27 cellular contexts compared by ENCODE assay signal in genomic region chr12:54035561-54036377, GRCh38. TPM values are rescaled to one million over a fixed set of nuclear protein-coding genes. Genes with fewer than 3 reads are reported as not detected.
DNase-seq lines count a peak whose midpoint lies in the region; ATAC-seq and TF ChIP-seq lines count a peak whose summit lies in the region.
"Had no signal": no experiment of that assay in that cellular context is flagged by ENCODE, and none has a peak within 500 bp of the region (broad histone marks: within the 10 kb centered on the region; RNA-seq: fewer than 3 reads in every experiment).

No MANE protein-coding gene starts in this region.

- H3K18ac ChIP-seq in mesenchymal stem cell (ENCODE audit: low read depth in 1 of 2, low read length in 2 of 2): no peak overlapping the region

- peaks cover 21% of the 10 kb centered on the region for H3K4me1 ChIP-seq in HUES6 (ENCODE audit: control insufficient read depth, insufficient read depth, low read length)
- peaks cover 97% of the 10 kb centered on the region for H3K4me1 ChIP-seq in Panc1 (ENCODE audit: control insufficient read depth, insufficient read depth, low read length)
- H3K4me1 ChIP-seq in mesenchymal stem cell (ENCODE audit: control insufficient read depth, insufficient read depth, low read depth, low read length): peaks cover 50% of the 10 kb centered on the region
- peaks cover 0 to 95% (median 23%) of the 10 kb centered on the region in 4 donors for H3K4me1 ChIP-seq in tibial nerve

- no peak overlapping the region for H2BK5ac ChIP-seq in mesenchymal stem cell (ENCODE audit: low read depth, low read length, poor library complexity, severe bottlenecking)

- POLR2A ChIA-PET in Panc1 (lab: Charles Lee): no interaction called here

- no peak overlapping the region for H4K91ac ChIP-seq in mesenchymal stem cell (ENCODE audit: low read length)

- no peak overlapping the region for H2AFZ ChIP-seq in mesenchymal stem cell (ENCODE audit: low read depth, low read length)

- H4K8ac ChIP-seq in mesenchymal stem cell (ENCODE audit: low read length): no peak overlapping the region

- 65% methylated on average over 6 of the region's 6 CpGs for WGBS in mesenchymal stem cell
- 49 to 64% methylated on average over 6 of the region's 6 CpGs for WGBS in tibial nerve, 2 donors

- ATAC-seq in Panc1 (no peak), HG02759 (IDR thresholded peaks at IDR 0.05; ENCODE audit: unreplicated experiment) (no peak), GM21619 (IDR thresholded peaks at IDR 0.05; ENCODE audit: unreplicated experiment) (no peak)
- ATAC-seq: activated CD4-positive, CD25-positive, alpha-beta regulatory T cell treated with anti-CD3 and anti-CD28 coated beads, Interleukin-2, amount 50 U/mL, for 24 hours; activated T-cell treated with anti-CD3 and anti-CD28 coated beads, Interleukin-2, amount 50 U/mL, for 72 hours; effector memory CD8-positive, alpha-beta T cell; naive thymus-derived CD8-positive, alpha-beta T cell; T-helper 17 cell had no signal

- H3K36me3 ChIP-seq in HUES6 (ENCODE audit: control insufficient read depth, insufficient read depth, low read length) (no peaks in the 10 kb centered on the region), Panc1 (ENCODE audit: control insufficient read depth, insufficient read depth, low read length) (no peaks in the 10 kb centered on the region), mesenchymal stem cell (ENCODE audit: control insufficient read depth in 1 of 2, insufficient read depth in 2 of 2, low read depth in 1 of 2, low read length in 2 of 2) (peaks cover 0 to 21% of the 10 kb centered on the region in 2 experiments), tibial nerve (no peaks in the 10 kb centered on the region)
- H3K36me3 ChIP-seq: BLaER1, ovary had no signal

- H3K23ac ChIP-seq in mesenchymal stem cell (ENCODE audit: low read length in 2 of 2): no peak overlapping the region

- no peak overlapping the region for H3K4ac ChIP-seq in mesenchymal stem cell (ENCODE audit: low read depth in 1 of 2, low read length in 2 of 2)

- H3K79me1 ChIP-seq in mesenchymal stem cell (replicated peaks; ENCODE audit: low read length, poor library complexity, severe bottlenecking): peaks cover 36% of the 10 kb centered on the region

- no peak overlapping the region for H2BK120ac ChIP-seq in mesenchymal stem cell (ENCODE audit: low read depth, low read length)

- H2BK12ac ChIP-seq in mesenchymal stem cell (ENCODE audit: low read length in 2 of 2): no peak overlapping the region

- peak overlapping the region; percentile 35 for H2AK5ac ChIP-seq in mesenchymal stem cell (ENCODE audit: low read length, severe bottlenecking)

- intact Hi-C loops in Panc1 (cut with micrococcal nuclease; ENCODE audit: unreplicated experiment): no loop called here

- no peak for TF ChIP-seq EP300 in tibial nerve (IDR thresholded peaks at IDR 0.05)

- peak overlapping the region; percentile 65 for H3K9ac ChIP-seq in HUES6 (ENCODE audit: low read length)
- peak overlapping the region; percentile 96 for H3K9ac ChIP-seq in mesenchymal stem cell (ENCODE audit: low read length)
- H3K9ac ChIP-seq: BLaER1 had no signal

- no peak overlapping the region for H3K4me2 ChIP-seq in mesenchymal stem cell (ENCODE audit: low read length, poor library complexity, severe bottlenecking)

- no peak for TF ChIP-seq POLR2A in tibial nerve (IDR thresholded peaks at IDR 0.05)

- H3K27me3 ChIP-seq in HUES6 (ENCODE audit: control insufficient read depth, insufficient read depth, low read length) (peaks cover 100% of the 10 kb centered on the region), Panc1 (ENCODE audit: control insufficient read depth, insufficient read depth, low read length) (no peaks in the 10 kb centered on the region), mesenchymal stem cell (ENCODE audit: control insufficient read depth in 1 of 2, insufficient read depth in 1 of 2, low read length in 2 of 2) (peaks cover 0 to 4% of the 10 kb centered on the region in 2 experiments), tibial nerve (peaks cover 0 to 32% of the 10 kb centered on the region in 2 donors)
- H3K27me3 ChIP-seq: ovary, testis had no signal

- CTCF ChIA-PET in Panc1 (lab: Charles Lee): interaction anchor here (0.6 to 1.0 kb wide), 2 partner anchors 161 to 280 kb away, joined by 3 read pairs; no protein-coding TSS in a partner anchor

- H3K4me3 ChIP-seq in HUES6 (ENCODE audit: low read depth, low read length) (no peak overlapping the region), Panc1 (ENCODE audit: low read depth in 2 of 2, low read length in 2 of 2) (no peak overlapping the region), mesenchymal stem cell (ENCODE audit: insufficient read depth in 1 of 2, low read depth in 1 of 2, low read length in 2 of 2) (no peak overlapping the region), tibial nerve (no peak overlapping the region)
- H3K4me3 ChIP-seq: ovary had no signal

- no peak overlapping the region for H2BK15ac ChIP-seq in mesenchymal stem cell (ENCODE audit: low read depth, poor library complexity, severe bottlenecking)

- in situ Hi-C loops in Panc1 (cut with HindIII; ENCODE audit: low pct_unique_long_range_greater_than_20kb, low sequenced_read_pairs): no loop called here

- H3K9me3 ChIP-seq in HUES6 (ENCODE audit: control insufficient read depth, insufficient read depth, low read depth, low read length) (no peaks in the 10 kb centered on the region), Panc1 (ENCODE audit: control insufficient read depth, insufficient read depth, low read depth, low read length) (no peaks in the 10 kb centered on the region), mesenchymal stem cell (ENCODE audit: control insufficient read depth, low read length) (no peaks in the 10 kb centered on the region), tibial nerve (no peaks in the 10 kb centered on the region)
- H3K9me3 ChIP-seq: ovary, testis had no signal

- TF ChIP-seq CTCF in Panc1 (IDR thresholded peaks at IDR 0.05): no peak
- no peak for TF ChIP-seq CTCF in tibial nerve (IDR thresholded peaks at IDR 0.05)

- BruUV-seq in Panc1 (replicated peaks; lab: Mats Ljungman, UMichigan): no TSS peak

- no peak overlapping the region for H3K14ac ChIP-seq in mesenchymal stem cell (ENCODE audit: low read length in 2 of 2)

- no peak for DNase-seq in Panc1 (ENCODE audit: low read depth, low spot score)
- no peak for DNase-seq in mesenchymal stem cell
- no peak for DNase-seq in tibial nerve (ENCODE audit: low spot score in 2 of 2)
- DNase-seq in NK-92 treated with Interleukin-12 subunit alpha and Interleukin-12 subunit beta, amount 100 ng/mL, for 24 hours (lab: John Stamatoyannopoulos, UW): no peak
- DNase-seq: activated CD4-positive, alpha-beta memory T cell treated with anti-CD3 and anti-CD28 coated beads for 36 hours; activated naive CD4-positive, alpha-beta T cell; activated T-cell treated with anti-CD3 and anti-CD28 coated beads, Interleukin-2, amount 50 U/mL, for 72 hours; effector memory CD8-positive, alpha-beta T cell; EL; foreskin fibroblast; H7; NCI-H2171; NCI-H510A; small intestine; stimulated activated naive CD4-positive, alpha-beta T cell; T-helper 17 cell; testis had no signal

- no peak overlapping the region for H3K27ac ChIP-seq in HUES6 (ENCODE audit: low read depth, low read length)
- peak overlapping the region; percentile 58 for H3K27ac ChIP-seq in Panc1 (ENCODE audit: low read length)
- H3K27ac ChIP-seq in mesenchymal stem cell (ENCODE audit: low read length, poor library complexity, severe bottlenecking): peak overlapping the region; percentile 4
- peak overlapping the region in 3 of 4 donors; percentile 69 to 99 (median 96) for H3K27ac ChIP-seq in tibial nerve
- H3K27ac ChIP-seq: BLaER1, testis had no signal

RNA-seq across cellular contexts. Expression of gene HOXC5, which starts 2.9 kb away (rescaled TPM):
- total RNA-seq in Panc1 (2021; ENCODE audit: unreplicated experiment) (5.0 TPM), tibial nerve (1 to 10 TPM; 1.4 to 2.7 (median 1.7) TPM)
- 0.76 TPM for polyA plus RNA-seq in Panc1 (2012; ENCODE audit: insufficient read length)
- polyA plus RNA-seq in mesenchymal stem cell (2013, experiment 1 of 2): 0.30 TPM
- 0.27 TPM for polyA plus RNA-seq in mesenchymal stem cell (2013, experiment 2 of 2)
- total RNA-seq: activated CD4-positive, alpha-beta memory T cell treated with anti-CD3 and anti-CD28 coated beads for 36 hours; activated T-cell treated with anti-CD3 and anti-CD28 coated beads, Interleukin-2, amount 50 U/mL, for 72 hours; H7; mononuclear cell; naive thymus-derived CD8-positive, alpha-beta T cell; SK-MEL-5; T-helper 17 cell had no signal
- polyA plus RNA-seq: AG04450; naive thymus-derived CD8-positive, alpha-beta T cell had no signal

RNA-seq across cellular contexts. Expression of gene HOXC6, which starts 7.5 kb away (rescaled TPM):
- total RNA-seq in Panc1 (2021; ENCODE audit: unreplicated experiment): 52.2 TPM
- 46.1 TPM for polyA plus RNA-seq in Panc1 (2012; ENCODE audit: insufficient read length)
- 49.1 TPM for polyA plus RNA-seq in mesenchymal stem cell (2013, experiment 1 of 2)
- polyA plus RNA-seq in mesenchymal stem cell (2013, experiment 2 of 2): 49.1 TPM
- 10 to 100 TPM in 1 of 4 donors, 1 to 10 TPM in 3; 3.6 to 17.3 (median 7.2) TPM for total RNA-seq in tibial nerve
- total RNA-seq: activated CD4-positive, alpha-beta memory T cell treated with anti-CD3 and anti-CD28 coated beads for 36 hours; activated T-cell treated with anti-CD3 and anti-CD28 coated beads, Interleukin-2, amount 50 U/mL, for 72 hours; H7; mononuclear cell; naive thymus-derived CD8-positive, alpha-beta T cell; T-helper 17 cell had no signal
- polyA plus RNA-seq: naive thymus-derived CD8-positive, alpha-beta T cell had no signal

RNA-seq across cellular contexts. Expression of gene HOXC4, which starts 17.9 kb away (rescaled TPM):
- total RNA-seq in Panc1 (2021; ENCODE audit: unreplicated experiment): 22.7 TPM
- polyA plus RNA-seq in Panc1 (2012; ENCODE audit: insufficient read length): 25.2 TPM
- polyA plus RNA-seq in mesenchymal stem cell (2013, experiment 1 of 2): 6.4 TPM
- 7.0 TPM for polyA plus RNA-seq in mesenchymal stem cell (2013, experiment 2 of 2)
- 1 to 10 TPM; 2.7 to 8.1 (median 4.1) TPM for total RNA-seq in tibial nerve
- total RNA-seq: H7, T-helper 17 cell had no signal
- polyA plus RNA-seq: AG04450 had no signal

RNA-seq across cellular contexts. Expression of gene HOXC8, which starts 27.0 kb away (rescaled TPM):
- total RNA-seq in Panc1 (2021; ENCODE audit: unreplicated experiment) (15.3 TPM), tibial nerve (1 to 10 TPM in 3 of 4 donors, under 1 TPM in 1; 0.98 to 2.3 (median 2.0) TPM)
- 9.5 TPM for polyA plus RNA-seq in Panc1 (2012; ENCODE audit: insufficient read length)
- polyA plus RNA-seq in mesenchymal stem cell (2013, experiment 1 of 2): 66.4 TPM
- 67.1 TPM for polyA plus RNA-seq in mesenchymal stem cell (2013, experiment 2 of 2)
- total RNA-seq: activated CD4-positive, alpha-beta memory T cell treated with anti-CD3 and anti-CD28 coated beads for 36 hours; activated T-cell treated with anti-CD3 and anti-CD28 coated beads, Interleukin-2, amount 50 U/mL, for 72 hours; H7; mononuclear cell; naive thymus-derived CD8-positive, alpha-beta T cell; T-helper 17 cell had no signal
- polyA plus RNA-seq: naive thymus-derived CD8-positive, alpha-beta T cell had no signal

RNA-seq across cellular contexts. Expression of gene HOXC9, which starts 35.8 kb away (rescaled TPM):
- total RNA-seq in Panc1 (2021; ENCODE audit: unreplicated experiment): 37.2 TPM
- polyA plus RNA-seq in Panc1 (2012; ENCODE audit: insufficient read length): 41.2 TPM
- polyA plus RNA-seq in mesenchymal stem cell (2013, experiment 1 of 2): 18.0 TPM
- polyA plus RNA-seq in mesenchymal stem cell (2013, experiment 2 of 2): 18.5 TPM
- 10 to 100 TPM in 1 of 4 donors, 1 to 10 TPM in 3; 4.4 to 10.5 (median 7.9) TPM for total RNA-seq in tibial nerve
- total RNA-seq: activated CD4-positive, alpha-beta memory T cell treated with anti-CD3 and anti-CD28 coated beads for 36 hours; activated T-cell treated with anti-CD3 and anti-CD28 coated beads, Interleukin-2, amount 50 U/mL, for 72 hours; H7; mononuclear cell; naive thymus-derived CD8-positive, alpha-beta T cell; T-helper 17 cell had no signal
- polyA plus RNA-seq: AG04450; naive thymus-derived CD8-positive, alpha-beta T cell; small intestine had no signal
